In genomic region chr5:156815988-156816599, GRCh38 we compare ENCODE assay signal across 9 cellular contexts. TPM values are rescaled to one million over a fixed set of nuclear protein-coding genes. Genes with fewer than 3 reads are reported as not detected.
DNase-seq lines count a peak whose midpoint lies in the region; ATAC-seq and TF ChIP-seq lines count a peak whose summit lies in the region.
"Had no signal": no experiment of that assay in that cellular context is flagged by ENCODE, and none has a peak within 500 bp of the region (broad histone marks: within the 10 kb centered on the region; RNA-seq: fewer than 3 reads in every experiment).

No MANE protein-coding gene starts in this region.

- DNase-seq in DMS53 treated with DMSO at 0.1 percent for 48 hours (lab: John Stamatoyannopoulos, UW; ENCODE audit: unreplicated experiment) = peak; percentile 44
- DNase-seq in HT-29 (ENCODE audit: low spot score) = peak; percentile 43
- no peak for DNase-seq in left cardiac atrium
- DNase-seq in superior temporal gyrus (ENCODE audit: extremely low spot score) = peak; percentile 71
- DNase-seq in 8988T = no peak

- no peak overlapping the region for H3K27ac ChIP-seq in VCaP

- intact Hi-C loops in left cardiac atrium (cut with DNase I) = no loop called here

- ATAC-seq in GM18873 (IDR thresholded peaks at IDR 0.05; ENCODE audit: low FRiP score, unreplicated experiment) (peak; percentile 66), left cardiac atrium (peak; percentile 44 to 61), HG02981 (IDR thresholded peaks at IDR 0.05; ENCODE audit: unreplicated experiment) (no peak)
- ATAC-seq: naive thymus-derived CD4-positive, alpha-beta T cell had no signal

- TF ChIP-seq CTCF in VCaP (conservative IDR thresholded peaks at IDR 0.05) = peak; percentile 80

RNA-seq across cellular contexts. Expression of gene PPP1R2B, which starts 34.0 kb away (rescaled TPM):
- total RNA-seq in HT-29 (2014; rRNA removed; shearing (Covaris generic)) = not detected in 2 replicates
- not detected for total RNA-seq in left cardiac atrium

Comparison
In these comparisons a context has a peak if more than half of its experiments do, and no peak if none do; other contexts are left out.
1. DNase-seq: peak in DMS53 treated with DMSO at 0.1 percent for 48 hours (single experiment), HT-29 (single experiment) and superior temporal gyrus (single experiment); none in left cardiac atrium (single experiment) and 8988T (single experiment).